In genomic region chr10:75294031-75294437, GRCh38 we compare ENCODE assay signal across 11 cellular contexts. TPM values are rescaled to one million over a fixed set of nuclear protein-coding genes. Genes with fewer than 3 reads are reported as not detected.
DNase-seq lines count a peak whose midpoint lies in the region; ATAC-seq, FAIRE-seq and TF ChIP-seq lines count a peak whose summit lies in the region.
"Had no signal": no experiment of that assay in that cellular context is flagged by ENCODE, and none has a peak within 500 bp of the region (broad histone marks: within the 10 kb centered on the region; RNA-seq: fewer than 3 reads in every experiment).

No MANE protein-coding gene starts in this region.

- H3K36me3 ChIP-seq in kidney (ENCODE audit: control insufficient read depth in 1 of 2, insufficient read depth in 2 of 2, low read length in 2 of 2) (no peaks in the 10 kb centered on the region), sigmoid colon (no peaks in the 10 kb centered on the region)

- no peak for TF ChIP-seq POLR2A in sigmoid colon (IDR thresholded peaks at IDR 0.05)

- no peaks in the 10 kb centered on the region for H3K27me3 ChIP-seq in sigmoid colon

- H3K4me3 ChIP-seq in kidney (ENCODE audit: low read length in 2 of 2) (peak overlapping the region in 1 of 2 donors; percentile 61), sigmoid colon (peak overlapping the region in 3 of 4 donors; percentile 60 to 63 (median 62))

- no peak for TF ChIP-seq EP300 in sigmoid colon (IDR thresholded peaks at IDR 0.05)

- H3K27ac ChIP-seq in VCaP (peak overlapping the region; percentile 79), kidney (ENCODE audit: low read depth in 2 of 2, low read length in 2 of 2) (peak overlapping the region; percentile 85 to 93), sigmoid colon (peak overlapping the region; percentile 86 to 90 (median 88))

- 54 to 65% methylated on average over 8 of the region's 8 CpGs for WGBS in sigmoid colon, 2 donors

- no peak for FAIRE-seq in kidney (lab: Jason Lieb, UNC)
- FAIRE-seq: islet of Langerhans had no signal

- H3K9me3 ChIP-seq in kidney (ENCODE audit: control insufficient read depth in 1 of 2, low read length in 2 of 2) (no peaks in the 10 kb centered on the region), sigmoid colon (peaks cover 0 to 3% (median 2%) of the 10 kb centered on the region in 4 donors)

- intact Hi-C loops in kidney (cut with DNase I) = no loop called here
- intact Hi-C loops in sigmoid colon (cut with DNase I) = loop anchor here (2.0 to 10.0 kb wide), 2 partner anchors 101 to 211 kb away; no protein-coding TSS in a partner anchor

- ATAC-seq in HG02678 (IDR thresholded peaks at IDR 0.05; ENCODE audit: unreplicated experiment) (no peak), GM21529 (IDR thresholded peaks at IDR 0.05; ENCODE audit: unreplicated experiment) (no peak)

- DNase-seq in EL = peak; percentile 18
- no peak for DNase-seq in kidney
- DNase-seq in sigmoid colon = peak; percentile 68
- DNase-seq in NCI-H1694 (lab: John Stamatoyannopoulos, UW) = no peak
- DNase-seq in H4 (ENCODE audit: low spot score) = no peak
- DNase-seq: activated CD4-positive, CD25-positive, alpha-beta regulatory T cell; central memory CD4-positive, alpha-beta T cell had no signal

- no peak for TF ChIP-seq CTCF in VCaP (conservative IDR thresholded peaks at IDR 0.05)
- no peak for TF ChIP-seq CTCF in kidney (IDR thresholded peaks at IDR 0.05; ENCODE audit: borderline replicate concordance, extremely low read depth, insufficient read depth)
- no peak for TF ChIP-seq CTCF in sigmoid colon (IDR thresholded peaks at IDR 0.05)

- H3K4me1 ChIP-seq in kidney (ENCODE audit: control insufficient read depth in 1 of 2, insufficient read depth in 1 of 2, low read depth in 1 of 2, low read length in 2 of 2) = peaks cover 2 to 8% of the 10 kb centered on the region in 2 donors
- peaks cover 0 to 29% (median 25%) of the 10 kb centered on the region in 4 donors for H3K4me1 ChIP-seq in sigmoid colon

- H3K9ac ChIP-seq in kidney (ENCODE audit: low read length in 2 of 2) = peak overlapping the region in 1 of 2 donors; percentile 67

RNA-seq across cellular contexts. Expression of gene COMTD1, which starts 58.3 kb away (rescaled TPM):
- 26.6 TPM for total RNA-seq in kidney
- polyA plus RNA-seq in kidney (ENCODE audit: insufficient read depth, low read depth, low replicate concordance) = 65.3 TPM
- 10 to 100 TPM in 2 of 4 donors, 1 to 10 TPM in 2; 7.8 to 11.4 (median 10.3) TPM for total RNA-seq in sigmoid colon
- polyA plus RNA-seq in sigmoid colon = 100 to 1,000 TPM in 2 of 3 donors, 10 to 100 TPM in 1; 56.5 to 147 (median 105) TPM
- 7.9 and 19.9 TPM in 2 replicates for total RNA-seq in H4 (2014; rRNA removed; shearing (Covaris generic))

Comparison
In these comparisons a context has a peak if more than half of its experiments do, and no peak if none do; other contexts are left out.
1. DNase-seq: peak in EL (single experiment) and sigmoid colon (single experiment); none in kidney (single experiment), NCI-H1694 (single experiment) and H4 (single experiment).
2. Peak in every context shown above with its lines, with median percentiles within 50 percentile points of each other: H3K27ac ChIP-seq.